Comparison of ENCODE assay signal across 12 cellular contexts in genomic region chr4:80393246-80393969, GRCh38. TPM values are rescaled to one million over a fixed set of nuclear protein-coding genes. Genes with fewer than 3 reads are reported as not detected.
A peak's percentile ranks its signal among the peaks of the same experiment; 100 is the strongest.
DNase-seq lines count a peak whose midpoint lies in the region; ATAC-seq, FAIRE-seq and TF ChIP-seq lines count a peak whose summit lies in the region.
"Had no signal": no experiment of that assay in that cellular context is flagged by ENCODE, and none has a peak within 500 bp of the region (broad histone marks: within the 10 kb centered on the region; RNA-seq: fewer than 3 reads in every experiment).

No MANE protein-coding gene starts in this region.

- H3K4me3 ChIP-seq in smooth muscle cell = no peak overlapping the region
- H3K4me3 ChIP-seq: body of pancreas had no signal

- H3K27ac ChIP-seq in RWPE1 = no peak overlapping the region
- no peak overlapping the region for H3K27ac ChIP-seq in smooth muscle cell (ENCODE audit: low read depth)
- H3K27ac ChIP-seq: body of pancreas had no signal

- POLR2A ChIA-PET in RWPE1 (lab: Yijun Ruan, JAX; ENCODE audit: low non-redundant PET) = no interaction called here

- H3K4me1 ChIP-seq in smooth muscle cell (ENCODE audit: low read depth) = no peaks in the 10 kb centered on the region
- H3K4me1 ChIP-seq: body of pancreas had no signal

- DNase-seq in GM04503 (ENCODE audit: low read depth) (peak; percentile 35), RWPE1 (ENCODE audit: low spot score) (peak; percentile 20), frontal cortex (ENCODE audit: low spot score in 2 of 2) (no peak), GDM1 (lab: John Stamatoyannopoulos, UW) (no peak), NCI-H524 (lab: John Stamatoyannopoulos, UW) (no peak), smooth muscle cell (lab: John Stamatoyannopoulos, UW; ENCODE audit: unreplicated experiment) (no peak), NK-92 (lab: John Stamatoyannopoulos, UW; ENCODE audit: unreplicated experiment) (no peak)
- DNase-seq: body of pancreas, KBM-7, NCI-H524 treated with DMSO at 0.1 percent for 48 hours, nephron progenitor cell had no signal

- H2AFZ ChIP-seq in smooth muscle cell (ENCODE audit: low read depth) = no peak overlapping the region

- ATAC-seq in GM21737 (IDR thresholded peaks at IDR 0.05; ENCODE audit: unreplicated experiment) = peak; percentile 54
- ATAC-seq: body of pancreas had no signal

- FAIRE-seq in frontal cortex (lab: Jason Lieb, UNC) = peak; percentile 50

- no peak for TF ChIP-seq CTCF in RWPE1 (conservative IDR thresholded peaks at IDR 0.05; ENCODE audit: low read depth)
- TF ChIP-seq CTCF in smooth muscle cell (IDR thresholded peaks at IDR 0.05; ENCODE audit: borderline replicate concordance, insufficient read depth, poor library complexity, severe bottlenecking) = no peak

- H3K79me2 ChIP-seq in smooth muscle cell (ENCODE audit: low read depth) = no peaks in the 10 kb centered on the region

- no peaks in the 10 kb centered on the region for H3K36me3 ChIP-seq in smooth muscle cell (ENCODE audit: low read depth)

- no peaks in the 10 kb centered on the region for H3K9me3 ChIP-seq in smooth muscle cell (replicated peaks; ENCODE audit: low read depth)
- H3K9me3 ChIP-seq: body of pancreas had no signal

- 71% methylated on average over 4 of the region's 4 CpGs for WGBS in smooth muscle cell (ENCODE audit: low lambda C conversion rate)

- H3F3A ChIP-seq in smooth muscle cell (ENCODE audit: low read depth) = no peaks in the 10 kb centered on the region

- CTCF ChIA-PET in RWPE1 (lab: Yijun Ruan, JAX) = no interaction called here

- no peak overlapping the region for H3K9ac ChIP-seq in smooth muscle cell (ENCODE audit: low read depth)

- H4K20me1 ChIP-seq in smooth muscle cell (ENCODE audit: low read depth) = no peaks in the 10 kb centered on the region

- no peaks in the 10 kb centered on the region for H3K27me3 ChIP-seq in smooth muscle cell (ENCODE audit: low read depth)
- H3K27me3 ChIP-seq: body of pancreas had no signal

- no peak overlapping the region for H3K4me2 ChIP-seq in smooth muscle cell

RNA-seq across cellular contexts. Expression of gene CFAP299, which starts 57.9 kb away (rescaled TPM):
- 1.2 TPM for total RNA-seq in frontal cortex
- not detected in 2 replicates for total RNA-seq in smooth muscle cell
- not detected in 2 replicates for polyA plus RNA-seq in smooth muscle cell
- total RNA-seq: body of pancreas had no signal

Comparison
In these comparisons a context has a peak if more than half of its experiments do, and no peak if none do; other contexts are left out.
1. DNase-seq: peak in GM04503 (single experiment) and RWPE1 (single experiment); none in frontal cortex (0 of 2), GDM1 (single experiment), NCI-H524 (0 of 2), smooth muscle cell (single experiment) and NK-92 (single experiment).